Comparison of ENCODE assay signal across 32 cellular contexts in genomic region chr16:5972747-5973146, GRCh38.
"Had no signal": no experiment of that assay in that cellular context is flagged by ENCODE, and none has a peak within 500 bp of the region (broad histone marks: within the 10 kb centered on the region; RNA-seq: fewer than 3 reads in every experiment).

No MANE protein-coding gene starts in this region.

- H3K4me3 ChIP-seq: ovary, psoas muscle, skin epidermis, smooth muscle cell, spleen, suprapubic skin, testis, tibial artery, transverse colon, upper lobe of right lung, uterus had no signal

- H3K36me3 ChIP-seq: ovary, spleen, suprapubic skin, tibial artery, transverse colon, upper lobe of right lung, uterus had no signal

- H3K4me3 Mint-ChIP-seq: naive thymus-derived CD8-positive, alpha-beta T cell; natural killer cell treated with Interleukin-12 subunit alpha and Interleukin-12 subunit beta and Interleukin-15 and Interleukin-18, amount 100 ng/mL, for 72 hours; nephron progenitor cell; neural crest cell; stimulated activated memory B cell treated with anti-CD40 and anti-IgM and Interleukin-4, amounts not matched to agents 10 μg/mL and 1 μg/mL and 100 μg/mL, for 72 hours; stimulated activated naive CD8-positive, alpha-beta T cell treated with anti-CD3 and anti-CD28 coated beads, Interleukin-15, amount 100 ng/mL, for 72 hours; type B pancreatic cell had no signal

- H3K4me1 ChIP-seq: parathyroid adenoma, psoas muscle, spleen, suprapubic skin, testis, tibial artery, transverse colon, upper lobe of right lung, uterus had no signal

- DNase-seq: naive thymus-derived CD8-positive, alpha-beta T cell; nephron progenitor cell; occipital lobe; ovary; posterior cingulate gyrus; psoas muscle; right cardiac atrium; spleen; stimulated activated CD4-positive, alpha-beta T cell treated with anti-CD3 and anti-CD28 coated beads, Interleukin-12 subunit alpha, Interleukin-12 subunit beta, amount 100 ng/mL, for 4 hours; stimulated activated CD4-positive, alpha-beta T cell treated with anti-CD3 and anti-CD28 coated beads, Interleukin-1b, Interleukin-23, amount 100 ng/mL, for 48 hours; stimulated activated CD4-positive, alpha-beta T cell treated with anti-CD3 and anti-CD28 coated beads, Interleukin-4, amount 100 ng/mL, for 1 hour; stimulated activated CD4-positive, alpha-beta T cell treated with anti-CD3 and anti-CD28 coated beads, Interleukin-4, amount 100 ng/mL, for 4 hours; stimulated activated CD8-positive, alpha-beta memory T cell treated with anti-CD3 and anti-CD28 coated beads, Interleukin-4, amount 100 ng/mL, for 48 hours; stimulated activated naive CD4-positive, alpha-beta T cell; stimulated activated naive CD8-positive, alpha-beta T cell treated with anti-CD3 and anti-CD28 coated beads, Interleukin-15, amount 100 ng/mL, for 72 hours; stimulated activated naive CD8-positive, alpha-beta T cell treated with anti-CD3 and anti-CD28 coated beads, Interleukin-15, Interleukin-2, amounts not matched to agents 100 U/mL and 50 U/mL, for 24 hours; substantia nigra; testis; tibial artery; transverse colon; upper lobe of right lung; uterus had no signal

- H3K27ac ChIP-seq: ovary, parathyroid adenoma, psoas muscle, skin epidermis, spleen, suprapubic skin, testis, tibial artery, transverse colon, upper lobe of right lung, uterus had no signal

- H3K36me3 Mint-ChIP-seq: naive thymus-derived CD8-positive, alpha-beta T cell; natural killer cell treated with Interleukin-12 subunit alpha and Interleukin-12 subunit beta and Interleukin-15 and Interleukin-18, amount 100 ng/mL, for 72 hours; stimulated activated memory B cell treated with anti-CD40 and anti-IgM and Interleukin-4, amounts not matched to agents 10 μg/mL and 1 μg/mL and 100 μg/mL, for 72 hours; type B pancreatic cell had no signal

- H3K27ac Mint-ChIP-seq: naive thymus-derived CD8-positive, alpha-beta T cell; natural killer cell treated with Interleukin-12 subunit alpha and Interleukin-12 subunit beta and Interleukin-15 and Interleukin-18, amount 100 ng/mL, for 72 hours; nephron progenitor cell; progenitor cell of endocrine pancreas; stimulated activated memory B cell treated with anti-CD40 and anti-IgM and Interleukin-4, amounts not matched to agents 10 μg/mL and 1 μg/mL and 100 μg/mL, for 72 hours; stimulated activated naive CD8-positive, alpha-beta T cell treated with anti-CD3 and anti-CD28 coated beads, Interleukin-15, amount 100 ng/mL, for 72 hours; type B pancreatic cell had no signal

- H3K27me3 ChIP-seq: ovary, spleen, suprapubic skin, testis, tibial artery, transverse colon, upper lobe of right lung, uterus had no signal

- H3K9me3 ChIP-seq: ovary, psoas muscle, testis, transverse colon, upper lobe of right lung, uterus had no signal

- H3K4me1 Mint-ChIP-seq: naive thymus-derived CD8-positive, alpha-beta T cell; neural crest cell; stimulated activated memory B cell treated with anti-CD40 and anti-IgM and Interleukin-4, amounts not matched to agents 10 μg/mL and 1 μg/mL and 100 μg/mL, for 72 hours; stimulated activated naive CD8-positive, alpha-beta T cell treated with anti-CD3 and anti-CD28 coated beads, Interleukin-15, amount 100 ng/mL, for 72 hours had no signal

- H3K79me2 ChIP-seq: parathyroid adenoma had no signal

- H3K27me3 Mint-ChIP-seq: natural killer cell treated with Interleukin-12 subunit alpha and Interleukin-12 subunit beta and Interleukin-15 and Interleukin-18, amount 100 ng/mL, for 72 hours; progenitor cell of endocrine pancreas; stimulated activated memory B cell treated with anti-CD40 and anti-IgM and Interleukin-4, amounts not matched to agents 10 μg/mL and 1 μg/mL and 100 μg/mL, for 72 hours; stimulated activated naive CD8-positive, alpha-beta T cell treated with anti-CD3 and anti-CD28 coated beads, Interleukin-15, amount 100 ng/mL, for 72 hours had no signal

- H3K4me2 ChIP-seq: smooth muscle cell had no signal

- H2AFZ ChIP-seq: parathyroid adenoma had no signal

- H3K9ac ChIP-seq: parathyroid adenoma had no signal

- ATAC-seq: naive thymus-derived CD8-positive, alpha-beta T cell; natural killer cell treated with Interleukin-12 subunit alpha and Interleukin-12 subunit beta and Interleukin-15 and Interleukin-18, amount 100 ng/mL, for 72 hours; psoas muscle; right cardiac atrium; sciatic nerve; stimulated activated memory B cell treated with anti-CD40 and anti-IgM and Interleukin-4, amounts not matched to agents 10 μg/mL and 1 μg/mL and 100 μg/mL, for 72 hours; stimulated activated naive CD8-positive, alpha-beta T cell treated with anti-CD3 and anti-CD28 coated beads, Interleukin-15, amount 100 ng/mL, for 72 hours; stimulated activated naive CD8-positive, alpha-beta T cell treated with anti-CD3 and anti-CD28 coated beads, Interleukin-15, Interleukin-2, amounts not matched to agents 100 U/mL and 50 U/mL, for 24 hours; upper lobe of right lung had no signal
